ENCODE assay signal across 8 cellular contexts in genomic region chr7:143408686-143409551, GRCh38. TPM values are rescaled to one million over a fixed set of nuclear protein-coding genes. Genes with fewer than 3 reads are reported as not detected.
DNase-seq lines count a peak whose midpoint lies in the region; ATAC-seq and TF ChIP-seq lines count a peak whose summit lies in the region.

TSS of gene EPHA1 (minus strand) at chr7:143408856. CDS start at chr7:143408805, 51 bp downstream.

- H3K4me1 ChIP-seq in PC-9 (replicated peaks; ENCODE audit: insufficient read depth) = peaks cover 23% of the 10 kb centered on the region

- H3K4me3 ChIP-seq in PC-9 (peak within 1 kb of the TSS; percentile 96), brain microvascular endothelial cell (ENCODE audit: low read depth, low read length) (no peak within 1 kb of the TSS)

- H2AFZ ChIP-seq in PC-9 = peak within 1 kb of the TSS; percentile 96

- H3K4me2 ChIP-seq in PC-9 = peak within 1 kb of the TSS; percentile 98

- intact Hi-C loops in PC-9 (cut with micrococcal nuclease; ENCODE audit: unreplicated experiment) = loop anchor here (2.0 to 5.0 kb wide), 4 partner anchors 88 to 192 kb away; partner anchors contain the start of gene CASP2
- intact Hi-C loops in left colon (cut with DNase I, micrococcal nuclease) = no loop called here

- BruUV-seq in PC-9 (replicated peaks; lab: Mats Ljungman, UMichigan) = no TSS peak

- POLR2A ChIA-PET in PC-9 (lab: Charles Lee; ENCODE audit: unreplicated experiment) = no interaction called here

- CTCF ChIA-PET in PC-9 (lab: Charles Lee) = interaction anchor here (0.5 to 0.8 kb wide), 4 partner anchors 27 to 595 kb away, joined by 3 to 8 read pairs (median 4); no protein-coding TSS in a partner anchor

- H3K27me3 Mint-ChIP-seq in stimulated activated naive CD8-positive, alpha-beta T cell treated with anti-CD3 and anti-CD28 coated beads, Interleukin-15, Interleukin-2, amounts not matched to agents 100 ng/mL and 50 ng/mL, for 24 hours = no peaks in the 10 kb centered on the region

- H3K36me3 Mint-ChIP-seq in stimulated activated naive CD8-positive, alpha-beta T cell treated with anti-CD3 and anti-CD28 coated beads, Interleukin-15, Interleukin-2, amounts not matched to agents 100 ng/mL and 50 ng/mL, for 24 hours (ENCODE audit: low read depth) = no peaks in the 10 kb centered on the region

- DNase-seq in stimulated activated CD4-positive, alpha-beta T cell treated with anti-CD3 and anti-CD28 coated beads, Interleukin-15, amount 100 ng/mL, for 1 hour (ENCODE audit: low read depth in 1 of 2, low spot score in 1 of 2) = peak; percentile 18 to 27
- no peak for DNase-seq in stimulated activated CD4-positive, alpha-beta T cell treated with anti-CD3 and anti-CD28 coated beads, Interleukin-1b, Interleukin-23, amount 100 ng/mL, for 48 hours
- DNase-seq in PC-9 (peak; percentile 76 to 89), brain microvascular endothelial cell (no peak), left colon (peak; percentile 56 to 80), NCI-H446 (lab: John Stamatoyannopoulos, UW) (no peak), NCI-H2227 (lab: John Stamatoyannopoulos, UW; ENCODE audit: unreplicated experiment) (no peak)

- H3K9me2 ChIP-seq in PC-9 (ENCODE audit: insufficient read depth) = no peaks in the 10 kb centered on the region

- peak; percentile 91 for ATAC-seq in left colon

- peak within 1 kb of the TSS; percentile 84 for H3K4me3 Mint-ChIP-seq in stimulated activated naive CD8-positive, alpha-beta T cell treated with anti-CD3 and anti-CD28 coated beads, Interleukin-15, Interleukin-2, amounts not matched to agents 100 ng/mL and 50 ng/mL, for 24 hours

- no peaks in the 10 kb centered on the region for H3K9me3 ChIP-seq in PC-9 (ENCODE audit: insufficient read depth, low read depth)

- H3F3A ChIP-seq in PC-9 (ENCODE audit: insufficient read depth, low read depth) = peaks cover 9% of the 10 kb centered on the region; the same call in 1 of the 2 replicates

- H3K36me3 ChIP-seq in PC-9 (ENCODE audit: low read depth) (no peaks in the 10 kb centered on the region), brain microvascular endothelial cell (replicated peaks) (no peaks in the 10 kb centered on the region)

- TF ChIP-seq CTCF in PC-9 (conservative IDR thresholded peaks at IDR 0.05) = peak; percentile 83
- peak; percentile 49 for TF ChIP-seq CTCF in brain microvascular endothelial cell (IDR thresholded peaks at IDR 0.05; ENCODE audit: low read depth, low read length, missing control alignments)

- in situ Hi-C loops in brain microvascular endothelial cell (cut with HindIII; ENCODE audit: low pct_ligation_motif_present, low sequenced_read_pairs) = no loop called here

- H4K20me1 ChIP-seq in PC-9 (ENCODE audit: insufficient read depth) = no peaks in the 10 kb centered on the region

- H3K27ac Mint-ChIP-seq in stimulated activated naive CD8-positive, alpha-beta T cell treated with anti-CD3 and anti-CD28 coated beads, Interleukin-15, Interleukin-2, amounts not matched to agents 100 ng/mL and 50 ng/mL, for 24 hours = peak within 1 kb of the TSS; percentile 77

- H3K4me1 Mint-ChIP-seq in stimulated activated naive CD8-positive, alpha-beta T cell treated with anti-CD3 and anti-CD28 coated beads, Interleukin-15, Interleukin-2, amounts not matched to agents 100 ng/mL and 50 ng/mL, for 24 hours (ENCODE audit: low read depth) = peaks cover 49% of the 10 kb centered on the region

- no peaks in the 10 kb centered on the region for H3K9me3 Mint-ChIP-seq in stimulated activated naive CD8-positive, alpha-beta T cell treated with anti-CD3 and anti-CD28 coated beads, Interleukin-15, Interleukin-2, amounts not matched to agents 100 ng/mL and 50 ng/mL, for 24 hours

- H3K27ac ChIP-seq in PC-9 = peak within 1 kb of the TSS; percentile 33
- H3K27ac ChIP-seq in brain microvascular endothelial cell = no peak within 1 kb of the TSS

- peaks cover 25% of the 10 kb centered on the region for H3K79me2 ChIP-seq in PC-9 (ENCODE audit: low read depth)

- H3K27me3 ChIP-seq in PC-9 (ENCODE audit: insufficient read depth, low read depth) (no peaks in the 10 kb centered on the region), brain microvascular endothelial cell (replicated peaks) (no peaks in the 10 kb centered on the region)

RNA-seq across cellular contexts. Expression of gene EPHA1, which starts in this region (rescaled TPM):
- total RNA-seq in PC-9 (2021) (35.5 and 39.3 TPM in 2 replicates), left colon (10 to 100 TPM; 18.2 to 25.1 TPM)

Comparison
In these comparisons a context has a peak if more than half of its experiments do, and no peak if none do; other contexts are left out.
1. DNase-seq: peak in stimulated activated CD4-positive, alpha-beta T cell treated with anti-CD3 and anti-CD28 coated beads, Interleukin-15, amount 100 ng/mL, for 1 hour (2 of 2), PC-9 (2 of 2) and left colon (2 of 2); none in stimulated activated CD4-positive, alpha-beta T cell treated with anti-CD3 and anti-CD28 coated beads, Interleukin-1b, Interleukin-23, amount 100 ng/mL, for 48 hours (single experiment), brain microvascular endothelial cell (single experiment), NCI-H446 (0 of 2) and NCI-H2227 (single experiment).